Comparison of ENCODE assay signal across 10 cellular contexts in the genomic region with DNA sequence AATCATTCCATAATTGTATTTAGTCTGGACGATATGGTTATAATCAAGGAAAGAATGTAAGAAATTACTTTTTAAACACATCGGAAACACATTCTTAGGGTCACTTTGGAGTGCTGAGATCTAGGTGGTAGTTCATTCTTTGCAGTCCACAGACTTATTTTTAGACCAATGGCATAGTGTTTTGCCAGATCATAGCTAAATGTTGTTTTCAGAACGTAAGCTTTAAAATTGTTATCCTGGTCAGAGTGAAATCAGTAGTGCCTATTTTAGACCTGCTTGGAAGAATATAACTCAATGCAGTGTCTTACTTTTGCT. TPM values are rescaled to one million over a fixed set of nuclear protein-coding genes. Genes with fewer than 3 reads are reported as not detected.
DNase-seq lines count a peak whose midpoint lies in the region; ATAC-seq, FAIRE-seq and TF ChIP-seq lines count a peak whose summit lies in the region.
"Had no signal": no experiment of that assay in that cellular context is flagged by ENCODE, and none has a peak within 500 bp of the region (broad histone marks: within the 10 kb centered on the region; RNA-seq: fewer than 3 reads in every experiment).

No MANE protein-coding gene starts in this region.

- H3K4me1 ChIP-seq in mammary epithelial cell (ENCODE audit: insufficient read depth, low read length), result peaks cover 21% of the 10 kb centered on the region
- peaks cover 38 to 73% of the 10 kb centered on the region in 2 donors for H3K4me1 ChIP-seq in left lung
- H3K4me1 ChIP-seq in upper lobe of left lung, result peaks cover 53 to 74% (median 55%) of the 10 kb centered on the region in 4 donors

- TF ChIP-seq CTCF in MCF 10A (IDR thresholded peaks at IDR 0.05; ENCODE audit: unreplicated experiment) (no peak), mammary epithelial cell (conservative IDR thresholded peaks at IDR 0.05 in 1 of 2, IDR thresholded peaks at IDR 0.05 in 1 of 2; ENCODE audit: extremely low read depth in 1 of 2, insufficient read depth in 1 of 2, low read depth in 1 of 2, low read length in 2 of 2) (no peak), left lung (IDR thresholded peaks at IDR 0.05) (no peak), upper lobe of left lung (IDR thresholded peaks at IDR 0.05) (no peak)

- DNase-seq in MCF 10A (ENCODE audit: unreplicated experiment), result no peak
- DNase-seq in mammary epithelial cell, result no peak
- DNase-seq in astrocyte of the hippocampus (ENCODE audit: low read depth, low spot score), result peak; percentile 38
- DNase-seq in left lung, result no peak
- no peak for DNase-seq in upper lobe of left lung
- DNase-seq in HTR-8/SVneo (ENCODE audit: insufficient read length, low spot score), result no peak
- DNase-seq: mesendoderm had no signal

- no peaks in the 10 kb centered on the region for H4K20me1 ChIP-seq in mammary epithelial cell (ENCODE audit: insufficient read depth, low read length)

- peak overlapping the region; percentile 23 for H3K27ac Mint-ChIP-seq in MCF 10A (ENCODE audit: low read depth, unreplicated experiment)

- H2AFZ ChIP-seq in mammary epithelial cell (ENCODE audit: low read depth, low read length), result no peak overlapping the region

- WGBS in mammary epithelial cell (ENCODE audit: low coverage, missing lambda C conversion rate), result 59% methylated on average over 3 of the region's 3 CpGs
- WGBS in upper lobe of left lung, 2 donors, result 48 to 59% methylated on average over 3 of the region's 3 CpGs

- peaks cover 83% of the 10 kb centered on the region for H3K79me2 ChIP-seq in mammary epithelial cell (ENCODE audit: insufficient read depth, low read length)

- H3K4me3 Mint-ChIP-seq in MCF 10A (ENCODE audit: unreplicated experiment), result no peak overlapping the region

- no peak for FAIRE-seq in HTR-8/SVneo (lab: Jason Lieb, UNC)

- H3K27ac ChIP-seq in mammary epithelial cell (ENCODE audit: insufficient read depth, low read depth, low read length) (no peak overlapping the region), left lung (peak overlapping the region; percentile 57 to 63), upper lobe of left lung (peak overlapping the region; percentile 3 to 100 (median 100))
- H3K27ac ChIP-seq: C4-2B had no signal

- peaks cover 18% of the 10 kb centered on the region for H3K4me1 Mint-ChIP-seq in MCF 10A (ENCODE audit: insufficient read depth, unreplicated experiment)

- H3K27me3 ChIP-seq in mammary epithelial cell (ENCODE audit: insufficient read depth, low read length) (no peaks in the 10 kb centered on the region), left lung (no peaks in the 10 kb centered on the region), upper lobe of left lung (no peaks in the 10 kb centered on the region)

- H3K9me3 Mint-ChIP-seq in MCF 10A (ENCODE audit: unreplicated experiment), result no peaks in the 10 kb centered on the region

- in situ Hi-C loops in mammary epithelial cell (cut with MboI; ENCODE audit: low sequenced_read_pairs in 2 of 2), result loop anchor here in 1 of 2 donors (25.0 kb wide), 1 partner anchor 610 kb away; no protein-coding TSS in a partner anchor

- dilution Hi-C loops in mammary epithelial cell (cut with HindIII; ENCODE audit: low sequenced_read_pairs), result no loop called here

- CTCF ChIA-PET in MCF 10A (lab: Yijun Ruan, JAX) (interaction anchor here (0.6 to 1.2 kb wide), 2 partner anchors 9 to 255 kb away, joined by 3 to 5 read pairs; no protein-coding TSS in a partner anchor), mammary epithelial cell (lab: Charles Lee; ENCODE audit: low non-redundant PET) (no interaction called here)

- BruUV-seq in MCF 10A (replicated peaks; lab: Mats Ljungman, UMichigan), result no TSS peak
- BruUV-seq in mammary epithelial cell (replicated peaks; lab: Mats Ljungman, UMichigan), result no TSS peak

- H3K4me2 ChIP-seq in mammary epithelial cell (ENCODE audit: insufficient read depth, low read depth, low read length), result no peak overlapping the region

- POLR2A ChIA-PET in MCF 10A (lab: Yijun Ruan, JAX), result interaction anchor here (0.8 to 9.0 kb wide), 9 partner anchors 9 to 415 kb away, joined by 3 to 250 read pairs (median 4); a partner anchor contains a TSS

- H3K9ac ChIP-seq in mammary epithelial cell (ENCODE audit: insufficient read depth, low read length), result no peak overlapping the region

- no peak for TF ChIP-seq EP300 in upper lobe of left lung (IDR thresholded peaks at IDR 0.05)

- H3K9me3 ChIP-seq in mammary epithelial cell (replicated peaks; ENCODE audit: insufficient read depth, low read length) (no peaks in the 10 kb centered on the region), left lung (no peaks in the 10 kb centered on the region), upper lobe of left lung (no peaks in the 10 kb centered on the region)

- intact Hi-C loops in MCF 10A (cut with micrococcal nuclease) (no loop called here), mammary epithelial cell (cut with micrococcal nuclease) (no loop called here), left lung (cut with DNase I) (no loop called here)

- ATAC-seq in left lung (no peak), upper lobe of left lung (ENCODE audit: low FRiP score in 2 of 2) (no peak), GM18505 (IDR thresholded peaks at IDR 0.05; ENCODE audit: unreplicated experiment) (no peak), HG03521 (IDR thresholded peaks at IDR 0.05; ENCODE audit: unreplicated experiment) (no peak)

- H3K36me3 Mint-ChIP-seq in MCF 10A (ENCODE audit: insufficient read depth, unreplicated experiment), result peaks cover 76% of the 10 kb centered on the region

- H3K4me3 ChIP-seq in mammary epithelial cell (replicated peaks in 1 of 3; ENCODE audit: insufficient read depth in 1 of 3, low read depth in 2 of 3, low read length in 3 of 3) (no peak overlapping the region), left lung (no peak overlapping the region), upper lobe of left lung (peak overlapping the region in 1 of 4 donors; percentile 3)

- TF ChIP-seq POLR2A in upper lobe of left lung (IDR thresholded peaks at IDR 0.05), result no peak
- TF ChIP-seq POLR2A in GM18505 (IDR thresholded peaks at IDR 0.05; ENCODE audit: borderline replicate concordance, extremely low read depth, insufficient read depth, insufficient read length), result no peak

- H3K27me3 Mint-ChIP-seq in MCF 10A (ENCODE audit: insufficient read depth, unreplicated experiment), result no peaks in the 10 kb centered on the region

- peaks cover 41% of the 10 kb centered on the region for H3K36me3 ChIP-seq in mammary epithelial cell (ENCODE audit: insufficient read depth, low read length)
- H3K36me3 ChIP-seq in left lung, result peaks cover 8 to 50% of the 10 kb centered on the region in 2 donors
- H3K36me3 ChIP-seq in upper lobe of left lung, result peaks cover 19 to 56% (median 31%) of the 10 kb centered on the region in 4 donors

RNA-seq across cellular contexts. Expression of a gene that starts 4.3 kb away (rescaled TPM):
- total RNA-seq in MCF 10A (2022) (286 and 332 TPM in 2 replicates), mammary epithelial cell (100 to 1,000 TPM; 429 to 570 TPM), left lung (100 to 1,000 TPM; 532 to 556 TPM), upper lobe of left lung (100 to 1,000 TPM; 184 to 702 (median 558) TPM)
- 487 TPM for polyA plus RNA-seq in mammary epithelial cell
- polyA minus RNA-seq in mammary epithelial cell, result 414 TPM

RNA-seq across cellular contexts. Expression of a gene that starts 10.0 kb away (rescaled TPM):
- total RNA-seq in MCF 10A (2022) (175 and 229 TPM in 2 replicates), mammary epithelial cell (100 to 1,000 TPM; 464 to 468 TPM), left lung (100 to 1,000 TPM; 377 to 467 TPM), upper lobe of left lung (100 to 1,000 TPM in 5 of 6 donors, 10 to 100 TPM in 1; 93.2 to 451 (median 361) TPM)
- 914 TPM for polyA plus RNA-seq in mammary epithelial cell
- 331 TPM for polyA minus RNA-seq in mammary epithelial cell

RNA-seq across cellular contexts. Expression of a gene that starts 32.2 kb away (rescaled TPM):
- 0.21 and 0.88 TPM in 2 replicates for total RNA-seq in MCF 10A (2022)
- under 1 TPM; 0.12 to 0.50 TPM for total RNA-seq in mammary epithelial cell
- polyA plus RNA-seq in mammary epithelial cell, result 0.08 TPM
- polyA minus RNA-seq in mammary epithelial cell, result not detected
- 1 to 10 TPM; 1.5 to 1.7 TPM for total RNA-seq in left lung
- 10 to 100 TPM in 1 of 6 donors, 1 to 10 TPM in 4, under 1 TPM in 1; 0.76 to 11.2 (median 2.2) TPM for total RNA-seq in upper lobe of left lung
